In genomic region chr11:76240143-76240505, GRCh38 we compare ENCODE assay signal across 21 cellular contexts. TPM values are rescaled to one million over a fixed set of nuclear protein-coding genes. Genes with fewer than 3 reads are reported as not detected.
DNase-seq lines count a peak whose midpoint lies in the region; TF ChIP-seq lines count a peak whose summit lies in the region.
"Had no signal": no experiment of that assay in that cellular context is flagged by ENCODE, and none has a peak within 500 bp of the region (broad histone marks: within the 10 kb centered on the region; RNA-seq: fewer than 3 reads in every experiment).

No MANE protein-coding gene starts in this region.

- H3K9me3 ChIP-seq in colonic mucosa: no peaks in the 10 kb centered on the region

- peaks cover 22% of the 10 kb centered on the region for H3K27me3 Mint-ChIP-seq in neural crest cell (ENCODE audit: low read depth)

- intact Hi-C loops in colonic mucosa (cut with DNase I): no loop called here

- no peak overlapping the region for H3K27ac ChIP-seq in colonic mucosa
- H3K27ac ChIP-seq: KMS-11 had no signal

- H3K9me3 Mint-ChIP-seq in neural crest cell: no peaks in the 10 kb centered on the region

- no peaks in the 10 kb centered on the region for H3K27me3 ChIP-seq in colonic mucosa

- peak overlapping the region; percentile 59 for H3K4me3 Mint-ChIP-seq in neural crest cell

- H3K9ac ChIP-seq in colonic mucosa (ENCODE audit: low read depth in 2 of 2, low read length in 2 of 2): no peak overlapping the region
- H3K9ac ChIP-seq: KMS-11 had no signal

- peaks cover 3% of the 10 kb centered on the region for H3K36me3 Mint-ChIP-seq in neural crest cell (ENCODE audit: low read depth)
- H3K36me3 Mint-ChIP-seq: CD4-positive, CD25-positive, alpha-beta regulatory T cell had no signal

- H3K4me1 Mint-ChIP-seq in neural crest cell: peaks cover 22% of the 10 kb centered on the region

- no peak overlapping the region for H3K4me3 ChIP-seq in colonic mucosa

- no peak overlapping the region for H3K27ac Mint-ChIP-seq in neural crest cell (ENCODE audit: unreplicated experiment)
- H3K27ac Mint-ChIP-seq: CD4-positive, CD25-positive, alpha-beta regulatory T cell had no signal

- H3K4me1 ChIP-seq in colonic mucosa: no peaks in the 10 kb centered on the region

- DNase-seq in NCI-H345 (lab: John Stamatoyannopoulos, UW): peak; percentile 18
- DNase-seq in NCI-H345 treated with DMSO at 0.1 percent for 48 hours (lab: John Stamatoyannopoulos, UW; ENCODE audit: unreplicated experiment): no peak
- peak; percentile 1 for DNase-seq in stimulated activated naive CD4-positive, alpha-beta T cell treated with Interleukin-2 at 50 U/mL for 16 hours (lab: John Stamatoyannopoulos, UW)
- DNase-seq in stimulated activated naive CD4-positive, alpha-beta T cell (lab: John Stamatoyannopoulos, UW): no peak
- no peak for DNase-seq in neural crest cell (ENCODE audit: low read depth, low spot score)
- no peak for DNase-seq in C1 segment of cervical spinal cord (lab: John Stamatoyannopoulos, UW)
- no peak for DNase-seq in colonic mucosa
- DNase-seq: CD4-positive, CD25-positive, alpha-beta regulatory T cell; DMS79 treated with DMSO at 0.1 percent for 48 hours; GF-D8; GOT3; IMR-90; MM.1S; NCI-H187; NCI-H2081 treated with DMSO at 0.1 percent for 48 hours; NCI-H2171; NCI-H226; NCI-H526; NCI-H82; RPMI8226 had no signal

- TF ChIP-seq CTCF in neural crest cell (conservative IDR thresholded peaks at IDR 0.05) (no peak), colonic mucosa (IDR thresholded peaks at IDR 0.05) (no peak)

- no peaks in the 10 kb centered on the region for H3K36me3 ChIP-seq in colonic mucosa

RNA-seq across cellular contexts. Expression of gene WNT11, which starts 33.8 kb away (rescaled TPM):
- total RNA-seq in neural crest cell: 0.16 and 0.19 TPM in 2 replicates
- total RNA-seq in colonic mucosa: 1 to 10 TPM; 3.6 to 3.8 TPM
- total RNA-seq: CD4-positive, CD25-positive, alpha-beta regulatory T cell; IMR-90 had no signal

Comparison
In these comparisons a context has a peak if more than half of its experiments do, and no peak if none do; other contexts are left out.
1. DNase-seq: peak in NCI-H345 (single experiment) and stimulated activated naive CD4-positive, alpha-beta T cell treated with Interleukin-2 at 50 U/mL for 16 hours (single experiment); none in NCI-H345 treated with DMSO at 0.1 percent for 48 hours (single experiment), stimulated activated naive CD4-positive, alpha-beta T cell (0 of 6), neural crest cell (single experiment), C1 segment of cervical spinal cord (0 of 14) and colonic mucosa (single experiment).